In genomic region chr3:13280122-13280790, GRCh38 we compare ENCODE assay signal across 21 cellular contexts.
DNase-seq lines count a peak whose midpoint lies in the region; ATAC-seq, FAIRE-seq and TF ChIP-seq lines count a peak whose summit lies in the region.
"Had no signal": no experiment of that assay in that cellular context is flagged by ENCODE, and none has a peak within 500 bp of the region (broad histone marks: within the 10 kb centered on the region; RNA-seq: fewer than 3 reads in every experiment).

No MANE protein-coding gene starts in this region.

- POLR2A ChIA-PET in K562 (lab: Yijun Ruan, JAX), result interaction anchor here (0.7 kb wide), 1 partner anchor 457 kb away, joined by 3 read pairs; no protein-coding TSS in a partner anchor

- CTCF ChIA-PET in K562 (lab: Yijun Ruan, JAX; ENCODE audit: low intra/inter-chr PET ratio), result no interaction called here

- H3K27ac Mint-ChIP-seq in neural progenitor cell, result no peak overlapping the region
- H3K27ac Mint-ChIP-seq in stimulated activated effector memory CD8-positive, alpha-beta T cell treated with anti-CD3 and anti-CD28 coated beads, Interleukin-12 subunit alpha, Interleukin-12 subunit beta, amount 100 ng/mL, for 72 hours, result no peak overlapping the region

- H3K9me3 Mint-ChIP-seq in neural progenitor cell, result peaks cover 13% of the 10 kb centered on the region
- peaks cover 7% of the 10 kb centered on the region for H3K9me3 Mint-ChIP-seq in stimulated activated effector memory CD8-positive, alpha-beta T cell treated with anti-CD3 and anti-CD28 coated beads, Interleukin-12 subunit alpha, Interleukin-12 subunit beta, amount 100 ng/mL, for 72 hours

- DNase-seq in heart left ventricle (no peak), cardiac septum (ENCODE audit: low spot score) (no peak), K562 (ENCODE audit: extremely low read depth in 1 of 4, low spot score in 3 of 4) (no peak), neural progenitor cell (ENCODE audit: low spot score) (no peak), vagina (ENCODE audit: extremely low spot score in 2 of 2) (no peak), left colon (no peak)
- DNase-seq in stimulated activated effector memory CD8-positive, alpha-beta T cell treated with anti-CD3 and anti-CD28 coated beads, Interleukin-12 subunit alpha, Interleukin-12 subunit beta, amount 100 ng/mL, for 72 hours (ENCODE audit: low spot score in 2 of 2), result no peak
- DNase-seq: 8988T; GM23248; NCI-H1436; NCI-H2029; NCI-H2171 treated with DMSO at 0.1 percent for 48 hours; NCI-H446 treated with DMSO at 0.1 percent for 48 hours; NK-92 treated with Interleukin-12 subunit alpha and Interleukin-12 subunit beta, amount 100 ng/mL, for 24 hours; OCI-M1; RPMI8226 had no signal

- H3F3A ChIP-seq in neural progenitor cell (ENCODE audit: low read depth), result peaks cover 5% of the 10 kb centered on the region

- no peak for TF ChIP-seq RAD21 in K562 (CRISPR knock-in tag; conservative IDR thresholded peaks at IDR 0.05 in 1 of 2, IDR thresholded peaks at IDR 0.05 in 1 of 2)

- TF ChIP-seq POLR2A in heart left ventricle (IDR thresholded peaks at IDR 0.05) (no peak), K562 (conservative IDR thresholded peaks at IDR 0.05) (no peak), vagina (IDR thresholded peaks at IDR 0.05) (no peak)

- no peak for ATAC-seq in heart left ventricle
- no peak for ATAC-seq in K562
- no peak for ATAC-seq in stimulated activated effector memory CD8-positive, alpha-beta T cell treated with anti-CD3 and anti-CD28 coated beads, Interleukin-12 subunit alpha, Interleukin-12 subunit beta, amount 100 ng/mL, for 72 hours
- ATAC-seq in left colon, result no peak
- ATAC-seq in GM18517 (IDR thresholded peaks at IDR 0.05; ENCODE audit: unreplicated experiment), result no peak
- ATAC-seq: HCT116 had no signal

- H3K4me3 ChIP-seq in heart left ventricle (peak overlapping the region in 1 of 12 donors; percentile 80), K562 (no peak overlapping the region), neural progenitor cell (no peak overlapping the region), vagina (no peak overlapping the region)
- H3K4me3 ChIP-seq: GM23248 had no signal

- no TSS peak for BruUV-seq in K562 (replicated peaks; lab: Mats Ljungman, UMichigan)

- H3K27ac ChIP-seq in heart left ventricle (peak overlapping the region in 10 of 12 donors; percentile 47 to 90 (median 82)), K562 (ENCODE audit: extremely low read depth, low read depth, low read length) (no peak overlapping the region), neural progenitor cell (no peak overlapping the region), vagina (peak overlapping the region; percentile 68)
- H3K27ac ChIP-seq: GM23248, KMS-11 had no signal

- H3K36me3 ChIP-seq in heart left ventricle (no peaks in the 10 kb centered on the region), K562 (ENCODE audit: control insufficient read depth, insufficient read depth, low read length) (no peaks in the 10 kb centered on the region), neural progenitor cell (no peaks in the 10 kb centered on the region), vagina (no peaks in the 10 kb centered on the region)

- FAIRE-seq in K562 (lab: Jason Lieb, UNC), result no peak
- FAIRE-seq: GM12891, GM18507 had no signal

- H4K20me1 ChIP-seq in K562 (replicated peaks; ENCODE audit: control insufficient read depth, insufficient read depth, low read length), result peaks cover 26% of the 10 kb centered on the region
- H4K20me1 ChIP-seq in neural progenitor cell (ENCODE audit: low read depth), result no peaks in the 10 kb centered on the region

- H3K27me3 ChIP-seq in heart left ventricle, result peaks cover 6 to 43% (median 24%) of the 10 kb centered on the region in 9 donors
- peaks cover 34 to 68% of the 10 kb centered on the region in 2 experiments for H3K27me3 ChIP-seq in K562 (ENCODE audit: control insufficient read depth in 2 of 2, insufficient read depth in 2 of 2, low read length in 2 of 2)
- H3K27me3 ChIP-seq in neural progenitor cell, result peaks cover 47% of the 10 kb centered on the region
- H3K27me3 ChIP-seq in vagina, result peaks cover 4% of the 10 kb centered on the region

- no peak overlapping the region for H2AFZ ChIP-seq in K562 (ENCODE audit: low read depth, low read length)
- H2AFZ ChIP-seq in neural progenitor cell (replicated peaks), result no peak overlapping the region
- H2AFZ ChIP-seq: GM23248 had no signal

- peak overlapping the region; percentile 18 for H3K4me3 Mint-ChIP-seq in neural progenitor cell
- no peak overlapping the region for H3K4me3 Mint-ChIP-seq in stimulated activated effector memory CD8-positive, alpha-beta T cell treated with anti-CD3 and anti-CD28 coated beads, Interleukin-12 subunit alpha, Interleukin-12 subunit beta, amount 100 ng/mL, for 72 hours

- intact Hi-C loops in heart left ventricle (cut with DNase I) (loop anchor here in 8 of 10 donors (5.0 to 10.0 kb wide), 4 partner anchors 55 to 188 kb away; no protein-coding TSS in a partner anchor), cardiac septum (cut with DNase I) (loop anchor here (5.0 to 10.0 kb wide), 2 partner anchors 175 to 188 kb away; no protein-coding TSS in a partner anchor), K562 (cut with micrococcal nuclease) (loop anchor here (10.0 kb wide), 1 partner anchor 375 kb away; no protein-coding TSS in a partner anchor), vagina (cut with DNase I) (no loop called here), left colon (cut with DNase I, micrococcal nuclease) (no loop called here)

- 90 to 96% (median 92%) methylated on average over 5 to 8 of the region's 8 CpGs for WGBS in heart left ventricle, 4 donors
- WGBS in K562 (ENCODE audit: insufficient coverage, low coverage, missing lambda C conversion rate), result 20% methylated on average over 8 of the region's 8 CpGs

- no peaks in the 10 kb centered on the region for H3K9me1 ChIP-seq in K562 (ENCODE audit: control insufficient read depth, insufficient read depth, low read length)

- H3K9me3 ChIP-seq in heart left ventricle (peaks cover 0 to 9% (median 5%) of the 10 kb centered on the region in 12 donors), K562 (replicated peaks; ENCODE audit: control insufficient read depth, insufficient read depth, low read depth, low read length) (no peaks in the 10 kb centered on the region; the same call in 1 of the 2 replicates), neural progenitor cell (ENCODE audit: low read depth) (peaks cover 9% of the 10 kb centered on the region), vagina (peaks cover 6% of the 10 kb centered on the region)

- H3K36me3 Mint-ChIP-seq in neural progenitor cell, result peaks cover 4% of the 10 kb centered on the region
- H3K36me3 Mint-ChIP-seq in stimulated activated effector memory CD8-positive, alpha-beta T cell treated with anti-CD3 and anti-CD28 coated beads, Interleukin-12 subunit alpha, Interleukin-12 subunit beta, amount 100 ng/mL, for 72 hours, result no peaks in the 10 kb centered on the region

- TF ChIP-seq CTCF in heart left ventricle (IDR thresholded peaks at IDR 0.05) (no peak), K562 (IDR thresholded peaks at IDR 0.05 in 2 of 3, conservative IDR thresholded peaks at IDR 0.05 in 1 of 3; ENCODE audit: insufficient read depth in 2 of 3, low read depth in 1 of 3, low read length in 3 of 3) (no peak), neural progenitor cell (IDR thresholded peaks at IDR 0.05) (no peak), vagina (IDR thresholded peaks at IDR 0.05) (no peak)

- H3K27me3 Mint-ChIP-seq in neural progenitor cell (ENCODE audit: insufficient read depth, low read depth), result peaks cover 33% of the 10 kb centered on the region

- TF ChIP-seq EP300 in K562 (IDR thresholded peaks at IDR 0.05; ENCODE audit: low read length), result no peak

- H3K9ac ChIP-seq in K562 (ENCODE audit: insufficient read depth in 1 of 2, low read depth in 2 of 2, low read length in 2 of 2), result no peak overlapping the region
- H3K9ac ChIP-seq in neural progenitor cell, result no peak overlapping the region
- H3K9ac ChIP-seq: GM23248, KMS-11 had no signal

- peaks cover 28% of the 10 kb centered on the region for H3K4me1 Mint-ChIP-seq in neural progenitor cell
- peaks cover 19% of the 10 kb centered on the region for H3K4me1 Mint-ChIP-seq in stimulated activated effector memory CD8-positive, alpha-beta T cell treated with anti-CD3 and anti-CD28 coated beads, Interleukin-12 subunit alpha, Interleukin-12 subunit beta, amount 100 ng/mL, for 72 hours

- no peaks in the 10 kb centered on the region for H3K79me2 ChIP-seq in K562 (ENCODE audit: control insufficient read depth, insufficient read depth, low read length)
- H3K79me2 ChIP-seq in neural progenitor cell (ENCODE audit: low read depth), result no peaks in the 10 kb centered on the region

- in situ Hi-C loops in K562 (cut with MboI), result no loop called here

- H3K4me1 ChIP-seq in heart left ventricle, result peaks cover 0 to 35% (median 11%) of the 10 kb centered on the region in 12 donors
- H3K4me1 ChIP-seq in K562 (replicated peaks in 1 of 2; ENCODE audit: control insufficient read depth in 2 of 2, insufficient read depth in 2 of 2, low read length in 2 of 2), result peaks cover 8 to 31% of the 10 kb centered on the region in 2 experiments; a peak in 4 of 5 replicates
- H3K4me1 ChIP-seq in neural progenitor cell, result peaks cover 11% of the 10 kb centered on the region
- peaks cover 30% of the 10 kb centered on the region for H3K4me1 ChIP-seq in vagina

- H3K4me2 ChIP-seq in K562 (ENCODE audit: insufficient read depth, low read length) (no peak overlapping the region), neural progenitor cell (no peak overlapping the region)
- H3K4me2 ChIP-seq: KMS-11 had no signal

TF ChIP-seq in K562, 482 proteins besides CTCF, POLR2A, EP300 and RAD21:
- TF ChIP-seq HES1 (IDR thresholded peaks at IDR 0.05; ENCODE audit: low read depth) (no peak), ZKSCAN8 (CRISPR knock-in tag; IDR thresholded peaks at IDR 0.05) (peak; percentile 93)

Comparison
In these comparisons a context has a peak if more than half of its experiments do, and no peak if none do; other contexts are left out.
1. H3K27ac ChIP-seq: peak in heart left ventricle (10 of 12) and vagina (single experiment); none in K562 (single experiment) and neural progenitor cell (single experiment).
2. intact Hi-C loops: an anchor here in heart left ventricle (5.0 to 10.0 kb wide), cardiac septum (5.0 to 10.0 kb wide) and K562 (10.0 kb wide); none called in vagina and left colon.